In genomic region chr6:118770112-118770788, GRCh38 we compare ENCODE assay signal across 1 cellular context.
A peak's percentile ranks its signal among the peaks of the same experiment; 100 is the strongest.
TF ChIP-seq lines count a peak whose summit lies in the region.

No MANE protein-coding gene starts in this region.

TF ChIP-seq in HEK293, 187 proteins besides CTCF, POLR2A, EP300 and RAD21 (continued from another document and continues in another):
- TF ChIP-seq ZNF518A (tag by site-specific recombination; conservative IDR thresholded peaks at IDR 0.05; ENCODE audit: low read depth) (peak; percentile 43; the same call in 1 of the 2 replicates), ZNF624 (tag by site-specific recombination; IDR thresholded peaks at IDR 0.05) (no peak), ZFP69B (tag by site-specific recombination; IDR thresholded peaks at IDR 0.05) (peak; percentile 64; the same call in 1 of the 2 replicates), ZNF184 (tag by site-specific recombination; IDR thresholded peaks at IDR 0.05) (0 out of 2 replicates have a peak, but pooled peaks have one; percentile 31), EGR2 (tag by site-specific recombination; IDR thresholded peaks at IDR 0.05; ENCODE audit: low read depth) (no peak), BCL11A (tag by site-specific recombination; IDR thresholded peaks at IDR 0.05; ENCODE audit: low read depth) (0 out of 2 replicates have a peak, but pooled peaks have one; percentile 29), ZSCAN16 (tag by site-specific recombination; IDR thresholded peaks at IDR 0.05) (no peak), SP3 (tag by site-specific recombination; IDR thresholded peaks at IDR 0.05) (no peak), FEZF1 (tag by site-specific recombination; IDR thresholded peaks at IDR 0.05) (peak; percentile 60), BCL6B (tag by site-specific recombination; IDR thresholded peaks at IDR 0.05) (peak; percentile 28; the same call in 1 of the 2 replicates), ZNF416 (tag by site-specific recombination; IDR thresholded peaks at IDR 0.05) (no peak), MYNN (tag by site-specific recombination; IDR thresholded peaks at IDR 0.05; ENCODE audit: borderline replicate concordance) (peak; percentile 40; the same call in 1 of the 2 replicates), ATF2 (tag by site-specific recombination; IDR thresholded peaks at IDR 0.05; ENCODE audit: low read depth) (peak; percentile 25; the same call in 1 of the 2 replicates), ZNF280D (tag by site-specific recombination; IDR thresholded peaks at IDR 0.05) (no peak), ZNF391 (tag by site-specific recombination; IDR thresholded peaks at IDR 0.05; ENCODE audit: borderline replicate concordance, low read depth) (no peak), ZNF398 (tag by site-specific recombination; IDR thresholded peaks at IDR 0.05) (peak; percentile 22; the same call in 1 of the 2 replicates), ZNF48 (tag by site-specific recombination; IDR thresholded peaks at IDR 0.05) (no peak), SP7 (tag by site-specific recombination; IDR thresholded peaks at IDR 0.05) (peak; percentile 20; the same call in 1 of the 2 replicates), ZNF629 (tag by site-specific recombination; IDR thresholded peaks at IDR 0.05) (peak; percentile 81), ZNF558 (tag by site-specific recombination; IDR thresholded peaks at IDR 0.05) (no peak), ELK4 (IDR thresholded peaks at IDR 0.05; ENCODE audit: borderline replicate concordance, low read depth, low read length) (no peak), ZNF175 (tag by site-specific recombination; IDR thresholded peaks at IDR 0.05) (no peak), ZNF2 (tag by site-specific recombination; IDR thresholded peaks at IDR 0.05) (0 out of 2 replicates have a peak, but pooled peaks have one; percentile 20), ZNF580 (tag by site-specific recombination; IDR thresholded peaks at IDR 0.05) (no peak), ZEB2 (tag by site-specific recombination; IDR thresholded peaks at IDR 0.05) (peak; percentile 55), RBAK (tag by site-specific recombination; IDR thresholded peaks at IDR 0.05) (no peak), ZBTB8A (tag by site-specific recombination; IDR thresholded peaks at IDR 0.05) (no peak), ZNF292 (tag by site-specific recombination; IDR thresholded peaks at IDR 0.05; ENCODE audit: borderline replicate concordance, low read depth) (no peak), ZFP37 (tag by site-specific recombination; IDR thresholded peaks at IDR 0.05) (no peak), ZNF843 (tag by site-specific recombination; IDR thresholded peaks at IDR 0.05) (peak; percentile 70; the same call in 1 of the 2 replicates), KLF16 (tag by site-specific recombination; IDR thresholded peaks at IDR 0.05) (0 out of 2 replicates have a peak, but pooled peaks have one; percentile 26), ZNF623 (tag by site-specific recombination; IDR thresholded peaks at IDR 0.05) (no peak), ZNF23 (tag by site-specific recombination; IDR thresholded peaks at IDR 0.05; ENCODE audit: borderline replicate concordance) (no peak), INSM2 (tag by site-specific recombination; IDR thresholded peaks at IDR 0.05) (peak; percentile 81), ZNF501 (tag by site-specific recombination; IDR thresholded peaks at IDR 0.05) (no peak), ZNF692 (tag by site-specific recombination; IDR thresholded peaks at IDR 0.05) (peak; percentile 80), ZNF707 (tag by site-specific recombination; IDR thresholded peaks at IDR 0.05) (no peak), ZNF658 (tag by site-specific recombination; IDR thresholded peaks at IDR 0.05) (no peak), OSR2 (tag by site-specific recombination; IDR thresholded peaks at IDR 0.05) (peak; percentile 75), ZNF514 (tag by site-specific recombination; IDR thresholded peaks at IDR 0.05) (no peak), PBX3 (CRISPR knock-in tag; IDR thresholded peaks at IDR 0.05) (no peak), REPIN1 (tag by site-specific recombination; IDR thresholded peaks at IDR 0.05; ENCODE audit: low read depth) (no peak), SCRT1 (tag by site-specific recombination; IDR thresholded peaks at IDR 0.05; ENCODE audit: borderline replicate concordance) (no peak), ZNF660 (tag by site-specific recombination; IDR thresholded peaks at IDR 0.05) (peak; percentile 55; the same call in 1 of the 2 replicates), WT1 (tag by site-specific recombination; IDR thresholded peaks at IDR 0.05) (no peak)
